ENCODE assay signal across 9 cellular contexts in genomic region chrX:129665916-129666644, GRCh38. TPM values are rescaled to one million over a fixed set of nuclear protein-coding genes. Genes with fewer than 3 reads are reported as not detected.
A peak's percentile ranks its signal among the peaks of the same experiment; 100 is the strongest.
DNase-seq lines count a peak whose midpoint lies in the region; ATAC-seq and TF ChIP-seq lines count a peak whose summit lies in the region.
"Had no signal": no experiment of that assay in that cellular context is flagged by ENCODE, and none has a peak within 500 bp of the region (broad histone marks: within the 10 kb centered on the region; RNA-seq: fewer than 3 reads in every experiment).

No MANE protein-coding gene starts in this region.

- H3K9me3 ChIP-seq in Caco-2 (no peaks in the 10 kb centered on the region), mesodermal cell (ENCODE audit: control insufficient read depth, low read length) (peaks cover 3% of the 10 kb centered on the region), upper lobe of right lung (no peaks in the 10 kb centered on the region)

- H3K4me3 ChIP-seq in Caco-2 (ENCODE audit: low read depth, low read length) (no peak overlapping the region), mesodermal cell (ENCODE audit: extremely low read depth, insufficient read depth, low read length, poor library complexity, severe bottlenecking) (no peak overlapping the region), upper lobe of right lung (no peak overlapping the region)
- H3K4me3 ChIP-seq: K562 had no signal

- no peak for TF ChIP-seq CTCF in Caco-2 (IDR thresholded peaks at IDR 0.05; ENCODE audit: insufficient read depth in 1 of 2, low read depth in 1 of 2, low read length in 1 of 2, severe bottlenecking in 1 of 2, unreplicated experiment in 1 of 2)
- TF ChIP-seq CTCF in upper lobe of right lung (IDR thresholded peaks at IDR 0.05): no peak

- H3K27ac Mint-ChIP-seq in Caco-2 (ENCODE audit: unreplicated experiment): peak overlapping the region; percentile 53

- no peaks in the 10 kb centered on the region for H3K9me3 Mint-ChIP-seq in Caco-2 (ENCODE audit: unreplicated experiment)

- peak overlapping the region; percentile 37 for H3K4me3 Mint-ChIP-seq in Caco-2 (ENCODE audit: unreplicated experiment)

- H3K4me1 Mint-ChIP-seq in Caco-2 (ENCODE audit: low read depth, unreplicated experiment): peaks cover 7% of the 10 kb centered on the region

- H3K27me3 ChIP-seq in Caco-2 (replicated peaks; ENCODE audit: control insufficient read depth, insufficient read depth, low read length) (no peaks in the 10 kb centered on the region), upper lobe of right lung (no peaks in the 10 kb centered on the region)

- 14% methylated on average over 2 of the region's 7 CpGs; no CpG with 5 or more reads in 1 of the 2 experiments for WGBS in mesodermal cell (ENCODE audit: insufficient coverage in 2 of 2), 2 experiments

- peaks cover 12% of the 10 kb centered on the region for H3K4me1 ChIP-seq in Caco-2
- peaks cover 22% of the 10 kb centered on the region for H3K4me1 ChIP-seq in mesodermal cell (ENCODE audit: control insufficient read depth, insufficient read depth, low read length, poor library complexity, severe bottlenecking)
- H3K4me1 ChIP-seq in upper lobe of right lung: no peaks in the 10 kb centered on the region

- CTCF ChIA-PET in Caco-2 (lab: Charles Lee): no interaction called here

- H3K27ac ChIP-seq in mesodermal cell (ENCODE audit: low read depth, low read length, severe bottlenecking) (peak overlapping the region; percentile 99), upper lobe of right lung (no peak overlapping the region)

- intact Hi-C loops in Caco-2 (cut with micrococcal nuclease; ENCODE audit: unreplicated experiment) (no loop called here), upper lobe of right lung (cut with DNase I) (no loop called here)

- ATAC-seq in upper lobe of right lung: no peak
- ATAC-seq: K562 had no signal

- H3K36me3 ChIP-seq in Caco-2 (ENCODE audit: control insufficient read depth, insufficient read depth, low read length) (no peaks in the 10 kb centered on the region), mesodermal cell (ENCODE audit: control insufficient read depth, insufficient read depth, low read length) (no peaks in the 10 kb centered on the region), upper lobe of right lung (no peaks in the 10 kb centered on the region)

- H3K27me3 Mint-ChIP-seq in Caco-2 (ENCODE audit: insufficient read depth, unreplicated experiment): no peaks in the 10 kb centered on the region

- POLR2A ChIA-PET in Caco-2 (lab: Charles Lee): no interaction called here

- BruUV-seq in Caco-2 (replicated peaks; lab: Mats Ljungman, UMichigan): no TSS peak

- DNase-seq in Caco-2: peak; percentile 14 to 48
- peak; percentile 30 for DNase-seq in LoVo (ENCODE audit: low spot score)
- DNase-seq in dedifferentiated amniotic fluid mesenchymal stem cell (ENCODE audit: extremely low spot score): peak; percentile 62
- DNase-seq in NCI-H1417 (lab: John Stamatoyannopoulos, UW): no peak
- no peak for DNase-seq in NCI-H146 (lab: John Stamatoyannopoulos, UW)
- DNase-seq in activated gamma-delta T cell treated with Interleukin-2 at 50 U/mL for 16 hours: no peak
- DNase-seq in upper lobe of right lung: no peak

- no peaks in the 10 kb centered on the region for H3K36me3 Mint-ChIP-seq in Caco-2 (ENCODE audit: insufficient read depth, unreplicated experiment)

RNA-seq across cellular contexts. Expression of gene APLN, which starts 11.3 kb away (rescaled TPM):
- total RNA-seq in Caco-2 (2022): 0.09 and 0.20 TPM in 2 replicates
- 10.4 TPM for polyA plus RNA-seq in mesodermal cell (2013, experiment 1 of 2)
- 7.3 TPM for polyA plus RNA-seq in mesodermal cell (2013, experiment 2 of 2)
- total RNA-seq in upper lobe of right lung: 7.9 TPM
- total RNA-seq: K562 had no signal

Comparison
In these comparisons a context has a peak if more than half of its experiments do, and no peak if none do; other contexts are left out.
1. DNase-seq: peak in Caco-2 (2 of 2), LoVo (single experiment) and dedifferentiated amniotic fluid mesenchymal stem cell (single experiment); none in NCI-H1417 (0 of 3), NCI-H146 (single experiment), activated gamma-delta T cell treated with Interleukin-2 at 50 U/mL for 16 hours (single experiment) and upper lobe of right lung (single experiment).